In genomic region chr22:21080435-21081137, GRCh38 we compare ENCODE assay signal across 1 cellular context.
TF ChIP-seq lines count a peak whose summit lies in the region.

No MANE protein-coding gene starts in this region.

TF ChIP-seq in K562, 482 proteins besides CTCF, POLR2A, EP300 and RAD21 (continued from another document):
- TF ChIP-seq, protein P1, sequence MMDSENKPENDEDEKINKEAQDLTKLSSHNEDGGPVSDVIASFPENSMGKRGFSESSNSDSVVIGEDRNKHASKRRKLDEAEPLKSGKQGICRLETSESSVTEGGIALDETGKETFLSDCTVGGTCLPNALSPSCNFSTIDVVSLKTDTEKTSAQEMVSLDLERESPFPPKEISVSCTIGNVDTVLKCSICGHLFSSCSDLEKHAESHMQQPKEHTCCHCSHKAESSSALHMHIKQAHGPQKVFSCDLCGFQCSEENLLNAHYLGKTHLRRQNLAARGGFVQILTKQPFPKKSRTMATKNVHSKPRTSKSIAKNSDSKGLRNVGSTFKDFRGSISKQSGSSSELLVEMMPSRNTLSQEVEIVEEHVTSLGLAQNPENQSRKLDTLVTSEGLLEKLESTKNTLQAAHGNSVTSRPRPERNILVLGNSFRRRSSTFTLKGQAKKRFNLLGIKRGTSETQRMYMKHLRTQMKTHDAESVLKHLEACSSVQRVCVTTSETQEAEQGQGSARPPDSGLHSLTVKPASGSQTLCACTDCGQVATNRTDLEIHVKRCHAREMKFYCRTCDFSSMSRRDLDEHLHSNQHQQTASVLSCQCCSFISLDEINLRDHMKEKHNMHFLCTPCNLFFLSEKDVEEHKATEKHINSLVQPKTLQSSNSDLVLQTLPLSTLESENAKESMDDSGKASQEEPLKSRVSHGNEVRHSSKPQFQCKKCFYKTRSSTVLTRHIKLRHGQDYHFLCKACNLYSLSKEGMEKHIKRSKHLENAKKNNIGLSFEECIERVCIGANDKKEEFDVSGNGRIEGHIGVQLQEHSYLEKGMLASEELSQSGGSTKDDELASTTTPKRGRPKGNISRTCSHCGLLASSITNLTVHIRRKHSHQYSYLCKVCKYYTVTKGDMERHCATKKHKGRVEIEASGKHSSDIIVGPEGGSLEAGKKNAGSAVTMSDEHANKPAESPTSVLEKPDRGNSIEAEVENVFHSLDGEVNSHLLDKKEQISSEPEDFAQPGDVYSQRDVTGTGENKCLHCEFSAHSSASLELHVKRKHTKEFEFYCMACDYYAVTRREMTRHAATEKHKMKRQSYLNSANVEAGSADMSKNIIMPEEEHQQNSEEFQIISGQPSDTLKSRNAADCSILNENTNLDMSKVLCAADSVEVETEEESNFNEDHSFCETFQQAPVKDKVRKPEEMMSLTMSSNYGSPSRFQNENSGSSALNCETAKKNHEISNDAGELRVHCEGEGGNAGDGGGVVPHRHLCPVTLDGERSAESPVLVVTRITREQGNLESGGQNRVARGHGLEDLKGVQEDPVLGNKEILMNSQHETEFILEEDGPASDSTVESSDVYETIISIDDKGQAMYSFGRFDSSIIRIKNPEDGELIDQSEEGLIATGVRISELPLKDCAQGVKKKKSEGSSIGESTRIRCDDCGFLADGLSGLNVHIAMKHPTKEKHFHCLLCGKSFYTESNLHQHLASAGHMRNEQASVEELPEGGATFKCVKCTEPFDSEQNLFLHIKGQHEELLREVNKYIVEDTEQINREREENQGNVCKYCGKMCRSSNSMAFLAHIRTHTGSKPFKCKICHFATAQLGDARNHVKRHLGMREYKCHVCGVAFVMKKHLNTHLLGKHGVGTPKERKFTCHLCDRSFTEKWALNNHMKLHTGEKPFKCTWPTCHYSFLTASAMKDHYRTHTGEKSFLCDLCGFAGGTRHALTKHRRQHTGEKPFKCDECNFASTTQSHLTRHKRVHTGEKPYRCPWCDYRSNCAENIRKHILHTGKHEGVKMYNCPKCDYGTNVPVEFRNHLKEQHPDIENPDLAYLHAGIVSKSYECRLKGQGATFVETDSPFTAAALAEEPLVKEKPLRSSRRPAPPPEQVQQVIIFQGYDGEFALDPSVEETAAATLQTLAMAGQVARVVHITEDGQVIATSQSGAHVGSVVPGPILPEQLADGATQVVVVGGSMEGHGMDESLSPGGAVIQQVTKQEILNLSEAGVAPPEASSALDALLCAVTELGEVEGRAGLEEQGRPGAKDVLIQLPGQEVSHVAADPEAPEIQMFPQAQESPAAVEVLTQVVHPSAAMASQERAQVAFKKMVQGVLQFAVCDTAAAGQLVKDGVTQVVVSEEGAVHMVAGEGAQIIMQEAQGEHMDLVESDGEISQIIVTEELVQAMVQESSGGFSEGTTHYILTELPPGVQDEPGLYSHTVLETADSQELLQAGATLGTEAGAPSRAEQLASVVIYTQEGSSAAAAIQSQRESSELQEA (IDR thresholded peaks at IDR 0.05; ENCODE audit: low read depth) = no peak
- peak; percentile 69 for TF ChIP-seq ZFP91 (CRISPR knock-in tag; IDR thresholded peaks at IDR 0.05)
- peak; percentile 65; the same call in 1 of the 2 replicates for TF ChIP-seq ZC3H4 (CRISPR knock-in tag; IDR thresholded peaks at IDR 0.05; ENCODE audit: borderline replicate concordance)
- peak; percentile 15 for TF ChIP-seq MXD1 (CRISPR knock-in tag; IDR thresholded peaks at IDR 0.05; ENCODE audit: borderline replicate concordance, poor library complexity, severe bottlenecking)
- no peak for TF ChIP-seq BRCA1 (IDR thresholded peaks at IDR 0.05)
- TF ChIP-seq BRCA1 (CRISPR knock-in tag; IDR thresholded peaks at IDR 0.05) = peak; percentile 19; the same call in 1 of the 2 replicates
- peak; percentile 9 for TF ChIP-seq ZNF184 (CRISPR knock-in tag; IDR thresholded peaks at IDR 0.05)
- TF ChIP-seq RBFOX2 (IDR thresholded peaks at IDR 0.05; ENCODE audit: low read depth, low read length) = 0 out of 2 replicates have a peak, but pooled peaks have one; percentile 20
- TF ChIP-seq ATF2 (CRISPR knock-in tag; IDR thresholded peaks at IDR 0.05) = 0 out of 2 replicates have a peak, but pooled peaks have one; percentile 69
- no peak for TF ChIP-seq MAZ (CRISPR knock-in tag; conservative IDR thresholded peaks at IDR 0.05 in 1 of 2, IDR thresholded peaks at IDR 0.05 in 1 of 2)
- TF ChIP-seq ZNF263 (CRISPR knock-in tag; IDR thresholded peaks at IDR 0.05; ENCODE audit: borderline replicate concordance) = peak; percentile 94
- TF ChIP-seq FOXK2 (conservative IDR thresholded peaks at IDR 0.05 in 1 of 2, IDR thresholded peaks at IDR 0.05 in 1 of 2; ENCODE audit: low read depth in 2 of 2) = no peak
- TF ChIP-seq RBM25 (IDR thresholded peaks at IDR 0.05; ENCODE audit: low read depth, low read length, severe bottlenecking) = no peak
- no peak for TF ChIP-seq PRPF4 (IDR thresholded peaks at IDR 0.05; ENCODE audit: insufficient read depth, low read depth, low read length, poor library complexity, severe bottlenecking)
- TF ChIP-seq ZNF764 (CRISPR knock-in tag; IDR thresholded peaks at IDR 0.05; ENCODE audit: low read depth) = no peak
- TF ChIP-seq PCBP1 (IDR thresholded peaks at IDR 0.05; ENCODE audit: low read depth, low read length, poor library complexity, severe bottlenecking) = peak; percentile 88
- no peak for TF ChIP-seq RFX5 (IDR thresholded peaks at IDR 0.05; ENCODE audit: low read depth, low read length)
- no peak for TF ChIP-seq SIN3A (IDR thresholded peaks at IDR 0.05; ENCODE audit: borderline replicate concordance in 2 of 2, control insufficient read depth in 1 of 2, low read depth in 2 of 2, low read length in 2 of 2)
- TF ChIP-seq RB1 (IDR thresholded peaks at IDR 0.05; ENCODE audit: low read depth) = peak; percentile 31; the same call in 1 of the 2 replicates
- TF ChIP-seq E2F6 (IDR thresholded peaks at IDR 0.05; ENCODE audit: borderline replicate concordance in 1 of 2, extremely low read depth in 1 of 2, insufficient read depth in 1 of 2, insufficient read length in 1 of 2, low read depth in 1 of 2, low read length in 1 of 2, poor library complexity in 1 of 2, severe bottlenecking in 1 of 2) = peak in 1 of 2 experiments; percentile 1
- 0 out of 2 replicates have a peak, but pooled peaks have one; percentile 5 for TF ChIP-seq GATA2 (CRISPR knock-in tag; IDR thresholded peaks at IDR 0.05)
- TF ChIP-seq DPF2 (IDR thresholded peaks at IDR 0.05) = no peak
- 0 out of 2 replicates have a peak, but pooled peaks have one; percentile 61 for TF ChIP-seq ZNF124 (CRISPR knock-in tag; IDR thresholded peaks at IDR 0.05)
- TF ChIP-seq, protein P2, sequence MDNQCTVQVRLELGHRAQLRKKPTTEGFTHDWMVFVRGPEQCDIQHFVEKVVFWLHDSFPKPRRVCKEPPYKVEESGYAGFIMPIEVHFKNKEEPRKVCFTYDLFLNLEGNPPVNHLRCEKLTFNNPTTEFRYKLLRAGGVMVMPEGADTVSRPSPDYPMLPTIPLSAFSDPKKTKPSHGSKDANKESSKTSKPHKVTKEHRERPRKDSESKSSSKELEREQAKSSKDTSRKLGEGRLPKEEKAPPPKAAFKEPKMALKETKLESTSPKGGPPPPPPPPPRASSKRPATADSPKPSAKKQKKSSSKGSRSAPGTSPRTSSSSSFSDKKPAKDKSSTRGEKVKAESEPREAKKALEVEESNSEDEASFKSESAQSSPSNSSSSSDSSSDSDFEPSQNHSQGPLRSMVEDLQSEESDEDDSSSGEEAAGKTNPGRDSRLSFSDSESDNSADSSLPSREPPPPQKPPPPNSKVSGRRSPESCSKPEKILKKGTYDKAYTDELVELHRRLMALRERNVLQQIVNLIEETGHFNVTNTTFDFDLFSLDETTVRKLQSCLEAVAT (IDR thresholded peaks at IDR 0.05) = no peak
- no peak for TF ChIP-seq ATF6 (CRISPR knock-in tag; IDR thresholded peaks at IDR 0.05)
- TF ChIP-seq FOXA3 (CRISPR knock-in tag; conservative IDR thresholded peaks at IDR 0.05 in 1 of 2, IDR thresholded peaks at IDR 0.05 in 1 of 2) = 0 out of 4 replicates have a peak, but pooled peaks of 1 of the 2 experiments have one; percentile 17
- 0 out of 2 replicates have a peak, but pooled peaks have one; percentile 35 for TF ChIP-seq RFX7 (CRISPR knock-in tag; IDR thresholded peaks at IDR 0.05)
- TF ChIP-seq ZNF134 (CRISPR knock-in tag; conservative IDR thresholded peaks at IDR 0.05) = no peak
- no peak for TF ChIP-seq ZFP36 (IDR thresholded peaks at IDR 0.05; ENCODE audit: low read depth, low read length, partially characterized antibody)
- TF ChIP-seq, protein P3, sequence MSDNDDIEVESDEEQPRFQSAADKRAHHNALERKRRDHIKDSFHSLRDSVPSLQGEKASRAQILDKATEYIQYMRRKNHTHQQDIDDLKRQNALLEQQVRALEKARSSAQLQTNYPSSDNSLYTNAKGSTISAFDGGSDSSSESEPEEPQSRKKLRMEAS (CRISPR knock-in tag; IDR thresholded peaks at IDR 0.05) = peak; percentile 46; the same call in 1 of the 2 replicates
TF ChIP-seq in K562: peak in this region for 27.
